ENCODE assay signal across 27 cellular contexts in genomic region chr7:84901366-84901765, GRCh38.
"Had no signal": no experiment of that assay in that cellular context is flagged by ENCODE, and none has a peak within 500 bp of the region (broad histone marks: within the 10 kb centered on the region; RNA-seq: fewer than 3 reads in every experiment).

No MANE protein-coding gene starts in this region.

- H3K4me3 ChIP-seq: stomach, suprapubic skin, testis, thoracic aorta, thyroid gland, tibial artery, tibial nerve, transverse colon, upper lobe of left lung, upper lobe of right lung, uterus, vagina had no signal

- DNase-seq: stimulated activated CD4-positive, alpha-beta T cell treated with anti-CD3 and anti-CD28 coated beads, Interleukin-2, amount 100 ng/mL, for 48 hours; stimulated activated CD4-positive, alpha-beta T cell treated with anti-CD3 and anti-CD28 coated beads, Interleukin-4, amount 100 ng/mL, for 1 hour; stimulated activated CD4-positive, alpha-beta T cell treated with anti-CD3 and anti-CD28 coated beads, Interleukin-4, amount 100 ng/mL, for 24 hours; stimulated activated CD4-positive, alpha-beta T cell treated with anti-CD3 and anti-CD28 coated beads, Interleukin-4, amount 100 ng/mL, for 4 hours; stimulated activated CD8-positive, alpha-beta memory T cell treated with anti-CD3 and anti-CD28 coated beads, Interleukin-4, amount 100 ng/mL, for 48 hours; stimulated activated naive B cell treated with anti-CD40 and anti-IgM and Interleukin-4, amounts not matched to agents 10 μg/mL and 1 μg/mL and 100 μg/mL, for 72 hours; stimulated activated naive CD4-positive, alpha-beta T cell; stimulated activated naive CD4-positive, alpha-beta T cell treated with Interleukin-2 at 50 U/mL for 16 hours; stimulated activated naive CD8-positive, alpha-beta T cell treated with anti-CD3 and anti-CD28 coated beads, Interleukin-15, amount 100 ng/mL, for 72 hours; stimulated activated naive CD8-positive, alpha-beta T cell treated with anti-CD3 and anti-CD28 coated beads, Interleukin-15, Interleukin-2, amounts not matched to agents 100 U/mL and 50 U/mL, for 24 hours; stomach; substantia nigra; testis; thyroid gland; tibial artery; transverse colon; trophoblast cell; upper lobe of left lung; upper lobe of right lung; uterus had no signal

- H3K27me3 ChIP-seq: stomach, suprapubic skin, testis, thyroid gland, tibial artery, tibial nerve, transverse colon, upper lobe of left lung, upper lobe of right lung, uterus, vagina had no signal

- ATAC-seq: stimulated activated effector memory CD8-positive, alpha-beta T cell treated with anti-CD3 and anti-CD28 coated beads, Interleukin-12 subunit alpha, Interleukin-12 subunit beta, amount 100 ng/mL, for 72 hours; stimulated activated memory B cell treated with anti-CD40 and anti-IgM and Interleukin-4, amounts not matched to agents 10 μg/mL and 1 μg/mL and 100 μg/mL, for 72 hours; stimulated activated naive B cell treated with anti-CD40 and anti-IgM and Interleukin-4, amounts not matched to agents 10 μg/mL and 1 μg/mL and 100 μg/mL, for 72 hours; stimulated activated naive CD8-positive, alpha-beta T cell treated with anti-CD3 and anti-CD28 coated beads, Interleukin-15, amount 100 ng/mL, for 72 hours; stimulated activated naive CD8-positive, alpha-beta T cell treated with anti-CD3 and anti-CD28 coated beads, Interleukin-15, Interleukin-2, amounts not matched to agents 100 U/mL and 50 U/mL, for 24 hours; upper lobe of right lung had no signal

- H3K9me3 ChIP-seq: stomach, suprapubic skin, testis, thoracic aorta, thyroid gland, tibial artery, tibial nerve, transverse colon, upper lobe of left lung, upper lobe of right lung, uterus, vagina had no signal

- H3K27ac ChIP-seq: stomach, suprapubic skin, testis, thoracic aorta, thyroid gland, tibial artery, tibial nerve, transverse colon, upper lobe of left lung, upper lobe of right lung, uterus, vagina had no signal

- H3K4me1 ChIP-seq: stomach, suprapubic skin, testis, thyroid gland, tibial artery, tibial nerve, transverse colon, upper lobe of left lung, upper lobe of right lung, uterus, vagina had no signal

- H3K36me3 ChIP-seq: stomach, suprapubic skin, thoracic aorta, thyroid gland, tibial artery, tibial nerve, transverse colon, upper lobe of left lung, upper lobe of right lung, uterus, vagina had no signal

- FAIRE-seq: urothelium cell line had no signal
